In genomic region chr5:175120412-175120811, GRCh38 we compare ENCODE assay signal across 21 cellular contexts.
"Had no signal": no experiment of that assay in that cellular context is flagged by ENCODE, and none has a peak within 500 bp of the region (broad histone marks: within the 10 kb centered on the region; RNA-seq: fewer than 3 reads in every experiment).

No MANE protein-coding gene starts in this region.

- DNase-seq: colonic mucosa; cortex of kidney; effector CD8-positive, alpha-beta T cell; effector memory CD8-positive, alpha-beta T cell; esophagus squamous epithelium; foreskin fibroblast; foreskin melanocyte; gastrocnemius medialis; glutamatergic neuron; head of caudate nucleus; heart right ventricle; hippocampal formation; left cardiac atrium; left lung; left ventricle myocardium superior; lower lobe of right lung; mesenchymal stem cell; mucosa of descending colon; naive B cell had no signal

- H3K9me3 Mint-ChIP-seq: dendritic cell treated with granulocyte-macrophage colony-stimulating factor and Interleukin-4, amounts not matched to agents 40 ng/mL and 50 ng/mL, for 4 days had no signal

- H3K27ac Mint-ChIP-seq: dendritic cell treated with granulocyte-macrophage colony-stimulating factor and Interleukin-4, amounts not matched to agents 40 ng/mL and 50 ng/mL, for 4 days; effector memory CD8-positive, alpha-beta T cell; mesothelial cell of epicardium; naive B cell had no signal

- H3K9me3 ChIP-seq: colonic mucosa, esophagus squamous epithelium, gastrocnemius medialis, left lung, lower lobe of right lung, mucosa of descending colon had no signal

- H3K27ac ChIP-seq: colonic mucosa, esophagus squamous epithelium, gastrocnemius medialis, heart right ventricle, left lung, lower lobe of right lung had no signal

- H3K36me3 Mint-ChIP-seq: mesothelial cell of epicardium, naive B cell had no signal

- ATAC-seq: effector memory CD8-positive, alpha-beta T cell; gastrocnemius medialis; heart right ventricle; left cardiac atrium; left lung; left ventricle myocardium superior; lower lobe of right lung; mucosa of descending colon had no signal

- H3K27me3 ChIP-seq: colonic mucosa, esophagus squamous epithelium, gastrocnemius medialis, left lung had no signal

- H3K36me3 ChIP-seq: colonic mucosa, esophagus squamous epithelium, gastrocnemius medialis, heart right ventricle, left lung, lower lobe of right lung had no signal

- H3K4me1 ChIP-seq: colonic mucosa, esophagus squamous epithelium, gastrocnemius medialis, heart right ventricle, left lung, lower lobe of right lung had no signal

- H3K4me1 Mint-ChIP-seq: mesothelial cell of epicardium, naive B cell had no signal

- H3K4me3 Mint-ChIP-seq: dendritic cell treated with granulocyte-macrophage colony-stimulating factor and Interleukin-4, amounts not matched to agents 40 ng/mL and 50 ng/mL, for 4 days; effector memory CD8-positive, alpha-beta T cell; mesothelial cell of epicardium had no signal

- H3K27me3 Mint-ChIP-seq: dendritic cell treated with granulocyte-macrophage colony-stimulating factor and Interleukin-4, amounts not matched to agents 40 ng/mL and 50 ng/mL, for 4 days; naive B cell had no signal

- H3K4me3 ChIP-seq: colonic mucosa, esophagus squamous epithelium, gastrocnemius medialis, heart right ventricle, left lung, lower lobe of right lung, mucosa of descending colon had no signal
